In genomic region chr17:32940706-32941390, GRCh38 we compare ENCODE assay signal across 27 cellular contexts. TPM values are rescaled to one million over a fixed set of nuclear protein-coding genes. Genes with fewer than 3 reads are reported as not detected.
"Had no signal": no experiment of that assay in that cellular context is flagged by ENCODE, and none has a peak within 500 bp of the region (broad histone marks: within the 10 kb centered on the region; RNA-seq: fewer than 3 reads in every experiment).

No MANE protein-coding gene starts in this region.

- H3K4me3 ChIP-seq: hepatocyte, lower lobe of right lung, thyroid gland had no signal

- DNase-seq: activated CD4-positive, alpha-beta memory T cell treated with anti-CD3 and anti-CD28 coated beads, Interleukin-2, amount 10 ng/mL, durations not matched to agents 7 days and 5 days; activated CD4-positive, alpha-beta T cell treated with anti-CD3 and anti-CD28 coated beads for 48 hours; activated CD4-positive, CD25-positive, alpha-beta regulatory T cell; activated CD8-positive, alpha-beta memory T cell treated with anti-CD3 and anti-CD28 coated beads, Interleukin-2, amount 10 ng/mL, durations not matched to agents 7 days and 5 days; activated naive CD4-positive, alpha-beta T cell; activated naive CD8-positive, alpha-beta T cell treated with anti-CD3 and anti-CD28 coated beads for 36 hours; amniotic stem cell; dermis blood vessel endothelial cell; effector memory CD4-positive, alpha-beta T cell; foreskin fibroblast; left cardiac atrium; lower lobe of right lung; occipital lobe; posterior cingulate gyrus; stimulated activated naive CD4-positive, alpha-beta T cell; thyroid gland had no signal

- H3K36me3 Mint-ChIP-seq: activated CD8-positive, alpha-beta memory T cell treated with anti-CD3 and anti-CD28 coated beads, Interleukin-2, amount 10 ng/mL, durations not matched to agents 7 days and 5 days; activated naive CD8-positive, alpha-beta T cell treated with anti-CD3 and anti-CD28 coated beads for 36 hours had no signal

- ATAC-seq: activated CD8-positive, alpha-beta memory T cell treated with anti-CD3 and anti-CD28 coated beads, Interleukin-2, amount 10 ng/mL, durations not matched to agents 7 days and 5 days; left cardiac atrium; lower lobe of right lung had no signal

- H3K27ac Mint-ChIP-seq: activated CD4-positive, alpha-beta memory T cell treated with anti-CD3 and anti-CD28 coated beads, Interleukin-2, amount 10 ng/mL, durations not matched to agents 7 days and 5 days; activated CD8-positive, alpha-beta memory T cell treated with anti-CD3 and anti-CD28 coated beads, Interleukin-2, amount 10 ng/mL, durations not matched to agents 7 days and 5 days; activated naive CD8-positive, alpha-beta T cell treated with anti-CD3 and anti-CD28 coated beads for 36 hours; mesothelial cell of epicardium; nephron; T-helper 2 cell treated with Interferon-gamma antibody and Interleukin-4, amounts not matched to agents 5 μg/mL and 100 μg/mL, for 36 hours had no signal

- H3K27me3 ChIP-seq: hepatocyte, thyroid gland had no signal

- H3K4me3 Mint-ChIP-seq: activated CD4-positive, alpha-beta memory T cell treated with anti-CD3 and anti-CD28 coated beads, Interleukin-2, amount 10 ng/mL, durations not matched to agents 7 days and 5 days; activated CD8-positive, alpha-beta memory T cell treated with anti-CD3 and anti-CD28 coated beads, Interleukin-2, amount 10 ng/mL, durations not matched to agents 7 days and 5 days; activated naive CD8-positive, alpha-beta T cell treated with anti-CD3 and anti-CD28 coated beads for 36 hours; mesothelial cell of epicardium; nephron; T-helper 2 cell treated with Interferon-gamma antibody and Interleukin-4, amounts not matched to agents 5 μg/mL and 100 μg/mL, for 36 hours had no signal

- H3K27ac ChIP-seq: epithelial cell of prostate, hepatocyte, lower lobe of right lung, thyroid gland had no signal

- FAIRE-seq: TTC549, urothelium cell line had no signal

- H3K79me2 ChIP-seq: hepatocyte had no signal

- H2AFZ ChIP-seq: hepatocyte had no signal

- H3K9me3 ChIP-seq: lower lobe of right lung, thyroid gland had no signal

- H3K4me2 ChIP-seq: hepatocyte had no signal

RNA-seq across cellular contexts. Expression of gene TMEM98, which starts 12.9 kb away (rescaled TPM):
- total RNA-seq: activated naive CD8-positive, alpha-beta T cell treated with anti-CD3 and anti-CD28 coated beads for 36 hours had no signal

RNA-seq across cellular contexts. Expression of gene SPACA3, which starts 50.8 kb away (rescaled TPM):
- total RNA-seq: activated CD4-positive, alpha-beta memory T cell treated with anti-CD3 and anti-CD28 coated beads, Interleukin-2, amount 10 ng/mL, durations not matched to agents 7 days and 5 days; activated CD8-positive, alpha-beta memory T cell treated with anti-CD3 and anti-CD28 coated beads, Interleukin-2, amount 10 ng/mL, durations not matched to agents 7 days and 5 days; activated naive CD8-positive, alpha-beta T cell treated with anti-CD3 and anti-CD28 coated beads for 36 hours; chondrocyte; dermis blood vessel endothelial cell; glomerular endothelial cell; hepatocyte; left cardiac atrium; lower lobe of right lung; mesothelial cell of epicardium; occipital lobe; renal cortical epithelial cell; subcutaneous adipose tissue; thyroid gland had no signal
- polyA plus RNA-seq: hepatocyte had no signal
